Comparison of ENCODE assay signal across 1 cellular context in the genomic region with DNA sequence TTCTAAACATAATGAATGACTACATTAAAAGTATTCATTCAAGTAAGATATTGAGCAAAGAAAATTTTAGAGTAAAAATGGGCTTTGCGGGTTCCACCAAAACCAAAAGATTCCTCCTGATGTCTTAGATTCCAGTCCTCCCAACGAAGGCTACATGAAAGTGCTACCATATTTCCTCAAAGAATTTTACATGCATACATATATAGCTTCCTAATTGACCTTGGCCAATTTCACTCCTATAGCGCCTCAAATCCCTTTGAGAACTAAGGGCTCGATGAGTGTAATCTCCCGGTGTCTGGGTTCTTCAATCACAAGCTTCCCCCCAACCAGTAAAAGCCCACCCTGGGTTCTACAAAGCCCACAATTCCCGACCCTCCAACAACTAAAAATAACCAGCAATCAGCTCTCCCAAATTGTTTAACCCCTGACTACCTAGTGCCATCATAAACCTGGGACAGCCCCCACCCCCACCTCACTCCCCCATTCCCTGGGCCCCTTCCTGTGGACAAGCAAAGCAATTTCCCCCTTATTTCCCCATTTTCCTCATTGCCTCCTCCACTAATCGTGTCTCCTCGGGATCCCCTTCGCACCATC.
TF ChIP-seq lines count a peak whose summit lies in the region.

No MANE protein-coding gene starts in this region.

TF ChIP-seq in A549, 52 proteins besides CTCF, POLR2A, EP300 and RAD21 (continued from another document):
- TF ChIP-seq, protein P1, sequence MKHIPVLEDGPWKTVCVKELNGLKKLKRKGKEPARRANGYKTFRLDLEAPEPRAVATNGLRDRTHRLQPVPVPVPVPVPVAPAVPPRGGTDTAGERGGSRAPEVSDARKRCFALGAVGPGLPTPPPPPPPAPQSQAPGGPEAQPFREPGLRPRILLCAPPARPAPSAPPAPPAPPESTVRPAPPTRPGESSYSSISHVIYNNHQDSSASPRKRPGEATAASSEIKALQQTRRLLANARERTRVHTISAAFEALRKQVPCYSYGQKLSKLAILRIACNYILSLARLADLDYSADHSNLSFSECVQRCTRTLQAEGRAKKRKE (CRISPR knock-in tag; IDR thresholded peaks at IDR 0.05; ENCODE audit: low read depth): no peak
- no peak for TF ChIP-seq JUN (IDR thresholded peaks at IDR 0.05)
- no peak for TF ChIP-seq HOXB13 (CRISPR knock-in tag; IDR thresholded peaks at IDR 0.05; ENCODE audit: low read depth)
- TF ChIP-seq RCOR1 (IDR thresholded peaks at IDR 0.05; ENCODE audit: low read depth, low read length): no peak
TF ChIP-seq in A549: peak in this region for 0.
